ENCODE assay signal across 11 cellular contexts in genomic region chr3:99747915-99748314, GRCh38.
A peak's percentile ranks its signal among the peaks of the same experiment; 100 is the strongest.
DNase-seq lines count a peak whose midpoint lies in the region; ATAC-seq and TF ChIP-seq lines count a peak whose summit lies in the region.
"Had no signal": no experiment of that assay in that cellular context is flagged by ENCODE, and none has a peak within 500 bp of the region (broad histone marks: within the 10 kb centered on the region; RNA-seq: fewer than 3 reads in every experiment).

No MANE protein-coding gene starts in this region.

- H3K9me3 ChIP-seq in cardiac muscle cell (ENCODE audit: low read depth) (no peaks in the 10 kb centered on the region), SK-N-MC (ENCODE audit: low read depth, low read length) (no peaks in the 10 kb centered on the region), gastroesophageal sphincter (no peaks in the 10 kb centered on the region)

- WGBS in gastroesophageal sphincter (ENCODE audit: low coverage in 1 of 2), 2 donors: 58 to 61% methylated on average over 2 to 3 of the region's 3 CpGs

- H3K27ac ChIP-seq in cardiac muscle cell (no peak overlapping the region), SK-N-MC (peak overlapping the region; percentile 93), gastroesophageal sphincter (no peak overlapping the region)

- H3K27me3 Mint-ChIP-seq in type B pancreatic cell: peaks cover 3% of the 10 kb centered on the region
- H3K27me3 Mint-ChIP-seq: IgD-negative memory B cell; stimulated activated memory B cell treated with anti-CD40 and anti-IgM and Interleukin-4, amounts not matched to agents 10 μg/mL and 1 μg/mL and 100 μg/mL, for 72 hours had no signal

- H3K27ac Mint-ChIP-seq in type B pancreatic cell: no peak overlapping the region
- H3K27ac Mint-ChIP-seq: IgD-negative memory B cell; nephron progenitor cell; stimulated activated memory B cell treated with anti-CD40 and anti-IgM and Interleukin-4, amounts not matched to agents 10 μg/mL and 1 μg/mL and 100 μg/mL, for 72 hours had no signal

- no peak overlapping the region for H3K4me3 Mint-ChIP-seq in type B pancreatic cell
- H3K4me3 Mint-ChIP-seq: IgD-negative memory B cell; nephron progenitor cell; stimulated activated memory B cell treated with anti-CD40 and anti-IgM and Interleukin-4, amounts not matched to agents 10 μg/mL and 1 μg/mL and 100 μg/mL, for 72 hours had no signal

- H3K36me3 ChIP-seq in cardiac muscle cell (no peaks in the 10 kb centered on the region), SK-N-MC (ENCODE audit: insufficient read depth, low read length) (no peaks in the 10 kb centered on the region), gastroesophageal sphincter (no peaks in the 10 kb centered on the region)

- no peak overlapping the region for H3K9ac ChIP-seq in SK-N-MC (ENCODE audit: insufficient read length)

- H3K4me1 ChIP-seq in cardiac muscle cell (ENCODE audit: low read depth) (no peaks in the 10 kb centered on the region), gastroesophageal sphincter (no peaks in the 10 kb centered on the region)

- H3K27me3 ChIP-seq in cardiac muscle cell (peaks cover 2% of the 10 kb centered on the region), gastroesophageal sphincter (no peaks in the 10 kb centered on the region)

- intact Hi-C loops in left cardiac atrium (cut with DNase I): no loop called here

- no peak for TF ChIP-seq POLR2A in gastroesophageal sphincter (IDR thresholded peaks at IDR 0.05)

- no peak for TF ChIP-seq EP300 in gastroesophageal sphincter (IDR thresholded peaks at IDR 0.05)

- no peaks in the 10 kb centered on the region for H3K36me3 Mint-ChIP-seq in type B pancreatic cell
- H3K36me3 Mint-ChIP-seq: IgD-negative memory B cell; stimulated activated memory B cell treated with anti-CD40 and anti-IgM and Interleukin-4, amounts not matched to agents 10 μg/mL and 1 μg/mL and 100 μg/mL, for 72 hours had no signal

- peak; percentile 34 for TF ChIP-seq CTCF in cardiac muscle cell (IDR thresholded peaks at IDR 0.05; ENCODE audit: low read depth, low read length)
- TF ChIP-seq CTCF in gastroesophageal sphincter (IDR thresholded peaks at IDR 0.05): peak in 3 of 4 experiments; percentile 18 to 39 (median 31)
- peak; percentile 53 for TF ChIP-seq CTCF in type B pancreatic cell (conservative IDR thresholded peaks at IDR 0.05)

- ATAC-seq in left cardiac atrium: no peak
- ATAC-seq in gastroesophageal sphincter: no peak
- ATAC-seq in GM21360 (IDR thresholded peaks at IDR 0.05; ENCODE audit: unreplicated experiment): no peak
- ATAC-seq: stimulated activated memory B cell treated with anti-CD40 and anti-IgM and Interleukin-4, amounts not matched to agents 10 μg/mL and 1 μg/mL and 100 μg/mL, for 72 hours had no signal

- peaks cover 4% of the 10 kb centered on the region for H3K4me1 Mint-ChIP-seq in type B pancreatic cell (ENCODE audit: unreplicated experiment)
- H3K4me1 Mint-ChIP-seq: IgD-negative memory B cell; nephron progenitor cell; stimulated activated memory B cell treated with anti-CD40 and anti-IgM and Interleukin-4, amounts not matched to agents 10 μg/mL and 1 μg/mL and 100 μg/mL, for 72 hours had no signal

- DNase-seq in cardiac muscle cell (ENCODE audit: low read depth in 1 of 2, low spot score in 1 of 2) (peak in 1 of 2 donors; percentile 42), left cardiac atrium (no peak), SK-N-MC (ENCODE audit: low read depth, low spot score) (peak; percentile 90), type B pancreatic cell (ENCODE audit: extremely low spot score, unreplicated experiment) (no peak), mucosa of gallbladder (ENCODE audit: low spot score) (no peak), germinal center (ENCODE audit: low spot score) (no peak)
- DNase-seq: nephron progenitor cell had no signal

- no peak overlapping the region for H3K4me3 ChIP-seq in cardiac muscle cell
- peak overlapping the region; percentile 47; the same call in 1 of the 2 replicates for H3K4me3 ChIP-seq in SK-N-MC
- no peak overlapping the region for H3K4me3 ChIP-seq in gastroesophageal sphincter

- H3K9me3 Mint-ChIP-seq in type B pancreatic cell: no peaks in the 10 kb centered on the region
- H3K9me3 Mint-ChIP-seq: IgD-negative memory B cell; nephron progenitor cell; stimulated activated memory B cell treated with anti-CD40 and anti-IgM and Interleukin-4, amounts not matched to agents 10 μg/mL and 1 μg/mL and 100 μg/mL, for 72 hours had no signal
